In genomic region chr5:111681414-111681790, GRCh38 we compare ENCODE assay signal across 15 cellular contexts.
DNase-seq lines count a peak whose midpoint lies in the region; ATAC-seq and TF ChIP-seq lines count a peak whose summit lies in the region.
"Had no signal": no experiment of that assay in that cellular context is flagged by ENCODE, and none has a peak within 500 bp of the region (broad histone marks: within the 10 kb centered on the region; RNA-seq: fewer than 3 reads in every experiment).

No MANE protein-coding gene starts in this region.

- H3K9me3 ChIP-seq in AG04450 (ENCODE audit: control insufficient read depth, insufficient read depth, low read length) (no peaks in the 10 kb centered on the region; the same call in 1 of the 2 replicates), fibroblast of lung (ENCODE audit: control insufficient read depth, insufficient read depth, low read depth, low read length) (no peaks in the 10 kb centered on the region), parathyroid adenoma (ENCODE audit: control insufficient read depth, low read length) (no peaks in the 10 kb centered on the region), WERI-Rb-1 (ENCODE audit: severe bottlenecking) (no peaks in the 10 kb centered on the region)

- H3K27me3 ChIP-seq in AG04450 (ENCODE audit: control insufficient read depth, insufficient read depth, low read length): no peaks in the 10 kb centered on the region
- H3K27me3 ChIP-seq in fibroblast of lung (ENCODE audit: control insufficient read depth, insufficient read depth, low read length): no peaks in the 10 kb centered on the region
- no peaks in the 10 kb centered on the region for H3K27me3 ChIP-seq in parathyroid adenoma (ENCODE audit: control insufficient read depth, insufficient read depth, low read length)
- no peaks in the 10 kb centered on the region for H3K27me3 ChIP-seq in WERI-Rb-1 (ENCODE audit: insufficient read depth, low read depth, severe bottlenecking)

- H3K4me1 ChIP-seq in fibroblast of lung (ENCODE audit: control insufficient read depth, extremely low read depth, insufficient read depth, low read length) (peaks cover 21% of the 10 kb centered on the region), parathyroid adenoma (peaks cover 11% of the 10 kb centered on the region)

- DNase-seq in AG04450 (ENCODE audit: low read depth, low spot score) (no peak), RPMI7951 (ENCODE audit: low read depth) (peak; percentile 66), fibroblast of lung (ENCODE audit: low read depth in 2 of 2) (peak; percentile 23 to 56), WERI-Rb-1 (no peak), GM20000 (ENCODE audit: low spot score) (no peak), NCI-H2171 (lab: John Stamatoyannopoulos, UW) (no peak)
- DNase-seq: activated CD8-positive, alpha-beta memory T cell treated with anti-CD3 and anti-CD28 coated beads for 24 hours; activated naive CD4-positive, alpha-beta T cell treated with anti-CD3 and anti-CD28 coated beads, Interleukin-2, amount 10 ng/mL, durations not matched to agents 7 days and 5 days; cerebellar nuclear complex; DMS79; H7; NCI-H1417 treated with DMSO at 0.1 percent for 48 hours; stimulated activated CD8-positive, alpha-beta memory T cell treated with anti-CD3 and anti-CD28 coated beads, Interleukin-4, amount 100 ng/mL, for 48 hours had no signal

- CTCF ChIA-PET in AG04450 (lab: Charles Lee): interaction anchor here (0.6 to 1.5 kb wide), 4 partner anchors 13 to 477 kb away, joined by 3 to 4 read pairs (median 4); no protein-coding TSS in a partner anchor

- no peak for TF ChIP-seq CTCF in AG04450 (IDR thresholded peaks at IDR 0.05; ENCODE audit: low read depth, low read length)
- no peak for TF ChIP-seq CTCF in fibroblast of lung (conservative IDR thresholded peaks at IDR 0.05 in 1 of 2, IDR thresholded peaks at IDR 0.05 in 1 of 2; ENCODE audit: low read depth in 1 of 2, low read length in 2 of 2)
- TF ChIP-seq CTCF in parathyroid adenoma (IDR thresholded peaks at IDR 0.05): no peak
- no peak for TF ChIP-seq CTCF in WERI-Rb-1 (IDR thresholded peaks at IDR 0.05; ENCODE audit: low read depth, low read length)
- no peak for TF ChIP-seq CTCF in GM20000 (IDR thresholded peaks at IDR 0.05; ENCODE audit: extremely low read depth, missing control alignments)

- peak overlapping the region; percentile 15; the same call in 1 of the 2 replicates for H3K4me3 ChIP-seq in AG04450 (ENCODE audit: low read depth, low read length)
- H3K4me3 ChIP-seq in fibroblast of lung (replicated peaks in 1 of 4; ENCODE audit: control extremely low read depth in 1 of 4, insufficient read depth in 1 of 4, low read depth in 3 of 4, low read length in 4 of 4): peak overlapping the region in 3 of 4 experiments; percentile 4 to 22 (median 17)
- no peak overlapping the region for H3K4me3 ChIP-seq in parathyroid adenoma (ENCODE audit: low read depth, low read length)
- H3K4me3 ChIP-seq in WERI-Rb-1 (ENCODE audit: low read depth, low read length): no peak overlapping the region

- peak overlapping the region; percentile 13 for H3K9ac ChIP-seq in fibroblast of lung (ENCODE audit: insufficient read depth, low read length)
- no peak overlapping the region for H3K9ac ChIP-seq in parathyroid adenoma

- H3K27ac ChIP-seq in AG04450 (ENCODE audit: low read depth, low read length) (peak overlapping the region; percentile 72), fibroblast of lung (ENCODE audit: insufficient read depth, low read length) (peak overlapping the region; percentile 82), parathyroid adenoma (peak overlapping the region; percentile 62), WERI-Rb-1 (no peak overlapping the region)

- H3K36me3 ChIP-seq in fibroblast of lung (ENCODE audit: control insufficient read depth, insufficient read depth, low read length) (no peaks in the 10 kb centered on the region), parathyroid adenoma (ENCODE audit: control insufficient read depth, insufficient read depth, low read length) (no peaks in the 10 kb centered on the region), WERI-Rb-1 (no peaks in the 10 kb centered on the region)

- no peaks in the 10 kb centered on the region for H4K20me1 ChIP-seq in fibroblast of lung (ENCODE audit: control insufficient read depth, extremely low read depth, insufficient read depth, low read length)

- H3K4me2 ChIP-seq in fibroblast of lung (ENCODE audit: extremely low read depth, insufficient read depth, low read length): peak overlapping the region; percentile 91
- no peak overlapping the region for H3K4me2 ChIP-seq in parathyroid adenoma (ENCODE audit: low read length)

- no peak for ATAC-seq in esophagus mucosa

- POLR2A ChIA-PET in AG04450 (lab: Yijun Ruan, JAX): interaction anchor here (0.8 to 1.7 kb wide), 3 partner anchors 67 to 97 kb away, joined by 3 to 7 read pairs (median 3); partner anchors contain the start of gene NREP

- peak overlapping the region; percentile 59 for H2AFZ ChIP-seq in fibroblast of lung (ENCODE audit: low read length)
- peak overlapping the region; percentile 79 for H2AFZ ChIP-seq in parathyroid adenoma

- no peaks in the 10 kb centered on the region for H3K79me2 ChIP-seq in fibroblast of lung (ENCODE audit: control insufficient read depth, insufficient read depth, low read length)
- H3K79me2 ChIP-seq in parathyroid adenoma: no peaks in the 10 kb centered on the region

Comparison
In these comparisons a context has a peak if more than half of its experiments do, and no peak if none do; other contexts are left out.
1. DNase-seq: peak in RPMI7951 (single experiment) and fibroblast of lung (2 of 2); none in AG04450 (single experiment), WERI-Rb-1 (single experiment), GM20000 (single experiment) and NCI-H2171 (single experiment).
2. H3K4me3 ChIP-seq: peak in AG04450 (single experiment) and fibroblast of lung (3 of 4); none in parathyroid adenoma (single experiment) and WERI-Rb-1 (single experiment).